In genomic region chr17:46157443-46158107, GRCh38 we compare ENCODE assay signal across 1 cellular context.
TF ChIP-seq lines count a peak whose summit lies in the region.

No MANE protein-coding gene starts in this region.

TF ChIP-seq in HepG2, 621 proteins besides CTCF, POLR2A, EP300 and RAD21 (continued from another document):
- no peak for TF ChIP-seq RERE (CRISPR knock-in tag; IDR thresholded peaks at IDR 0.05; ENCODE audit: low read depth)
- TF ChIP-seq AKNA (CRISPR knock-in tag; IDR thresholded peaks at IDR 0.05; ENCODE audit: borderline replicate concordance) = no peak
- no peak for TF ChIP-seq ZNF280B (CRISPR knock-in tag; IDR thresholded peaks at IDR 0.05; ENCODE audit: borderline replicate concordance)
- no peak for TF ChIP-seq ONECUT2 (CRISPR knock-in tag; IDR thresholded peaks at IDR 0.05)
- TF ChIP-seq NBN (conservative IDR thresholded peaks at IDR 0.05) = no peak
